13 cellular contexts compared by ENCODE assay signal in the genomic region with DNA sequence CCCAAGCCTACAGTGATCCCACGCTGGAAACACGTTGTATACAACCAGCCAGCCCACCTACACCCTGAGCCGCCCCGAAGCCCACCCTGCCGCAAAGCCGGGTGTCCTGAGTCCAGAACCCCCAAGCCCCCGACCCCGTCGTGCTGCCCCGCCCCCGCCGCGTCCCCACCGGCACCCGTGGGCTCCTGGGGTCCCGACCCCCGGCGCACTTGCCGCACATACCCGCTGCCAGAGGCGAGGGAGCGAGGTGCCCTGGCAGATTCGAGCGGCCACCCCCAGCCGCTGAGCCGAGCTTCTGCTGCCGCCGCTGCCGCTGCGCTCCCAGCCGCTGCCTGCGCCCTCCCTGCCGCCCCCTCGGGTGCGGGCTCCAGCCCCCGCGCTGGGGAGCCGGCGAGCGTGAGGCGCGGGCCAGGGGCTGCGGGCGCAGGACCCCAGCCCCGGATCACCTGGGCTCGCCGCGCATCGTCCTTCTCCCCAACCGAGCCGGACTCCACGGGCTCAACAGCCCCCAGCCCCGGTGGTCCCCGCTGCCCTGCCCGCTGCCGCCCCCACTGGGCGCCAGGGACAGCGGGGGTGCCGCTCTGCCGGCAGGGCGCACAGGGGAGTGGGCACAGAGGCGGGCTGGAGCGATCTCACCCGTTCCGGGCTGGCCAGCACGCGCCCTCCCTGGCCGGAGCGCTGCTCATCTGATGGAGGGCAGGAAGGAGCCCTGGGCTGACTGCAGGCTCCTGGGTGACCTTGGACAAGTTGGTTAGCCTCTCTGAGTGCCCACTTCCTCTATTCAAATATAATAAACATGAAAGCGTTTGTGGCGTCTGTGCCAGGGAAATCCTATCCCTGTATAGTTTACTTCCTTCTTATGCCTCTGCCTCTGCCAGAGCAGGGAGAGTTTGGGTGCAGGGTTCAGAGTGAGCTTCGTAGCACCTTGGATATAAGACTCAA. TPM values are rescaled to one million over a fixed set of nuclear protein-coding genes. Genes with fewer than 3 reads are reported as not detected.
DNase-seq lines count a peak whose midpoint lies in the region; ATAC-seq and TF ChIP-seq lines count a peak whose summit lies in the region.
"Had no signal": no experiment of that assay in that cellular context is flagged by ENCODE, and none has a peak within 500 bp of the region (broad histone marks: within the 10 kb centered on the region; RNA-seq: fewer than 3 reads in every experiment).

A gene with protein sequence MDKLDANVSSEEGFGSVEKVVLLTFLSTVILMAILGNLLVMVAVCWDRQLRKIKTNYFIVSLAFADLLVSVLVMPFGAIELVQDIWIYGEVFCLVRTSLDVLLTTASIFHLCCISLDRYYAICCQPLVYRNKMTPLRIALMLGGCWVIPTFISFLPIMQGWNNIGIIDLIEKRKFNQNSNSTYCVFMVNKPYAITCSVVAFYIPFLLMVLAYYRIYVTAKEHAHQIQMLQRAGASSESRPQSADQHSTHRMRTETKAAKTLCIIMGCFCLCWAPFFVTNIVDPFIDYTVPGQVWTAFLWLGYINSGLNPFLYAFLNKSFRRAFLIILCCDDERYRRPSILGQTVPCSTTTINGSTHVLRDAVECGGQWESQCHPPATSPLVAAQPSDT (minus strand): TSS at position 688 of the 942 bp plus-strand sequence. CDS start 17,513 bp downstream, outside the sequence.

- TF ChIP-seq POLR2A in right lobe of liver (IDR thresholded peaks at IDR 0.05) (no peak), prostate gland (IDR thresholded peaks at IDR 0.05) (no peak)

- H3K4me1 ChIP-seq in duodenal mucosa (ENCODE audit: control insufficient read depth in 1 of 2, insufficient read depth in 2 of 2, low read length in 2 of 2) (peaks cover 14 to 20% of the 10 kb centered on the region in 2 donors), right lobe of liver (peaks cover 0 to 7% (median 0%) of the 10 kb centered on the region in 4 donors), upper lobe of right lung (no peaks in the 10 kb centered on the region), prostate gland (replicated peaks) (no peaks in the 10 kb centered on the region), HAP-1 (no peaks in the 10 kb centered on the region)

- in situ Hi-C loops in HAP-1 (cut with MboI; ENCODE audit: low sequenced_read_pairs), result no loop called here

- peak within 1 kb of the TSS; percentile 56 to 57 for H3K9ac ChIP-seq in duodenal mucosa (ENCODE audit: low read depth in 1 of 2, low read length in 2 of 2)

- WGBS in right lobe of liver (ENCODE audit: insufficient coverage, low coverage, low lambda C conversion rate, missing lambda C conversion rate), result 6% methylated on average over 24 of the region's 72 CpGs
- WGBS in prostate gland, result 7% methylated on average over 26 of the region's 72 CpGs

- ATAC-seq in Right ventricle myocardium superior (ENCODE audit: poor library complexity) (peak; percentile 36), right lobe of liver (peak; percentile 59 to 84 (median 80)), upper lobe of right lung (peak; percentile 54)
- ATAC-seq: naive thymus-derived CD8-positive, alpha-beta T cell had no signal

- H3K27me3 ChIP-seq in duodenal mucosa (ENCODE audit: control insufficient read depth in 1 of 2, insufficient read depth in 2 of 2, low read length in 2 of 2) (peaks cover 3 to 4% of the 10 kb centered on the region in 2 donors), right lobe of liver (no peaks in the 10 kb centered on the region), upper lobe of right lung (peaks cover 48% of the 10 kb centered on the region), prostate gland (replicated peaks; ENCODE audit: insufficient read depth) (peaks cover 12% of the 10 kb centered on the region), HAP-1 (ENCODE audit: low read depth) (no peaks in the 10 kb centered on the region)

- no peak within 1 kb of the TSS for H3K27ac ChIP-seq in duodenal mucosa (ENCODE audit: low read depth, low read length)
- no peak within 1 kb of the TSS for H3K27ac ChIP-seq in right lobe of liver
- H3K27ac ChIP-seq in upper lobe of right lung, result no peak within 1 kb of the TSS
- no peak within 1 kb of the TSS for H3K27ac ChIP-seq in prostate gland
- H3K27ac ChIP-seq: RWPE1 had no signal

- peak within 1 kb of the TSS; percentile 68 to 75 for H3K4me3 ChIP-seq in duodenal mucosa (ENCODE audit: low read depth in 1 of 2, low read length in 2 of 2)
- peak within 1 kb of the TSS; percentile 40 to 50 (median 46) for H3K4me3 ChIP-seq in right lobe of liver
- no peak within 1 kb of the TSS for H3K4me3 ChIP-seq in upper lobe of right lung
- H3K4me3 ChIP-seq in prostate gland, result peak within 1 kb of the TSS in 1 of 2 donors; percentile 3
- H3K4me3 ChIP-seq in HAP-1, result no peak within 1 kb of the TSS

- DNase-seq in Right ventricle myocardium superior, result no peak
- DNase-seq in cardiac septum (ENCODE audit: low spot score), result no peak
- DNase-seq in right lobe of liver, result peak in 2 of 3 donors; percentile 28 to 48
- no peak for DNase-seq in upper lobe of right lung
- DNase-seq in stimulated activated naive CD4-positive, alpha-beta T cell treated with Interleukin-2 at 50 U/mL for 16 hours (lab: John Stamatoyannopoulos, UW), result no peak
- DNase-seq in prostate gland (ENCODE audit: low spot score), result no peak
- no peak for DNase-seq in HAP-1 (ENCODE audit: low spot score in 2 of 2)
- DNase-seq: activated CD4-positive, alpha-beta T cell treated with anti-CD3 and anti-CD28 coated beads, Interleukin-2, amount 50 U/mL, for 48 hours; activated naive CD8-positive, alpha-beta T cell treated with anti-CD3 and anti-CD28 coated beads, Interleukin-2, amount 10 ng/mL, durations not matched to agents 7 days and 5 days; naive thymus-derived CD8-positive, alpha-beta T cell had no signal

- H3K36me3 ChIP-seq in duodenal mucosa (ENCODE audit: control insufficient read depth in 1 of 2, insufficient read depth in 2 of 2, low read length in 2 of 2) (no peaks in the 10 kb centered on the region), right lobe of liver (no peaks in the 10 kb centered on the region), upper lobe of right lung (no peaks in the 10 kb centered on the region), prostate gland (no peaks in the 10 kb centered on the region), HAP-1 (replicated peaks) (no peaks in the 10 kb centered on the region)

- no peak for TF ChIP-seq CTCF in right lobe of liver (IDR thresholded peaks at IDR 0.05)
- TF ChIP-seq CTCF in upper lobe of right lung (IDR thresholded peaks at IDR 0.05), result no peak
- no peak for TF ChIP-seq CTCF in prostate gland (IDR thresholded peaks at IDR 0.05)

- intact Hi-C loops in Right ventricle myocardium superior (cut with DNase I), result no loop called here
- intact Hi-C loops in cardiac septum (cut with DNase I), result no loop called here
- intact Hi-C loops in right lobe of liver (cut with DNase I), result no loop called here
- intact Hi-C loops in upper lobe of right lung (cut with DNase I), result no loop called here
- intact Hi-C loops in prostate gland (cut with DNase I), result no loop called here

- H3K9me3 ChIP-seq in duodenal mucosa (ENCODE audit: control insufficient read depth in 1 of 2, low read length in 2 of 2) (no peaks in the 10 kb centered on the region), right lobe of liver (no peaks in the 10 kb centered on the region), upper lobe of right lung (no peaks in the 10 kb centered on the region), prostate gland (no peaks in the 10 kb centered on the region), HAP-1 (no peaks in the 10 kb centered on the region)

RNA-seq across cellular contexts. Expression of the gene that starts here (rescaled TPM):
- 0.22 TPM for total RNA-seq in Right ventricle myocardium superior
- total RNA-seq in cardiac septum, result 0.70 TPM
- total RNA-seq in right lobe of liver, result under 1 TPM in 3 of 6 experiments, not detected in 3; 0.12 to 0.23 (median 0.13) TPM
- total RNA-seq in upper lobe of right lung, result 0.43 TPM
- 1 to 10 TPM in 1 of 2 donors, not detected in 1; 2.1 TPM for total RNA-seq in prostate gland
- total RNA-seq: activated naive CD8-positive, alpha-beta T cell treated with anti-CD3 and anti-CD28 coated beads, Interleukin-2, amount 10 ng/mL, durations not matched to agents 7 days and 5 days; B cell; naive thymus-derived CD8-positive, alpha-beta T cell had no signal

Comparison
In these comparisons a context has a peak if more than half of its experiments do, and no peak if none do; other contexts are left out.
1. Peak in ATAC-seq in Right ventricle myocardium superior; RNA of the gene not detected or under 1 TPM.
2. Peak in DNase-seq, ATAC-seq and H3K4me3 ChIP-seq in right lobe of liver; RNA of the gene not detected or under 1 TPM.
3. Peak in ATAC-seq in upper lobe of right lung; RNA of the gene not detected or under 1 TPM.
4. H3K4me3 ChIP-seq: peak in duodenal mucosa (2 of 2); none in upper lobe of right lung (single experiment) and HAP-1 (single experiment).
5. Peak in every context shown above with its lines, with median percentiles within 50 percentile points of each other: ATAC-seq.